3 cellular contexts compared by ENCODE assay signal in the genomic region with DNA sequence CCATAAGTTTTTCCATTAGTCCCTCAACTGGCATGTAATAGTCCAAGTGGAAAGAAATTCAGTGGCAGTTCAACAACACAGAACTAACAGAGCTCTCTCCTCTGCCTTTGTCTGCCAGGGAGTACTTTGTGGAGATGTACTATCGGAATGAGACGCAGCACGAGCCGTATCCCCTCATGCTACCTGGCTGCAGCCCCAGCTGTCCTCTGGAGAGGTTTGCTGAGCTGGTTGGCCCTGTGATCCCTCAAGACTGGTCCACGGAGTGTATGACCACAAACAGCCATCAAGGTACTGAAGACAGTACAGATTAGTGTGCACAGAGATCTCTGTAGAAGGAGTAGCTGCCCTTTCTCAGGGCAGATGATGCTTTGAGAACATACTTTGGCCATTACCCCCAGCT.
TF ChIP-seq lines count a peak whose summit lies in the region.

No MANE protein-coding gene starts in this region.

TF ChIP-seq in HepG2, 621 proteins besides CTCF, POLR2A, EP300 and RAD21:
- TF ChIP-seq CCAR2 (optimal IDR thresholded peaks at IDR 0.05; ENCODE audit: low read depth, low read length) (peak; percentile 79), ZNF253 (CRISPR knock-in tag; IDR thresholded peaks at IDR 0.05; ENCODE audit: borderline replicate concordance) (no peak)

TF ChIP-seq in K562, 482 proteins besides CTCF, POLR2A, EP300 and RAD21:
- TF ChIP-seq CCAR2 (IDR thresholded peaks at IDR 0.05; ENCODE audit: low read depth, low read length): peak; percentile 97; the same call in 1 of the 2 replicates
- TF ChIP-seq, protein P1, sequence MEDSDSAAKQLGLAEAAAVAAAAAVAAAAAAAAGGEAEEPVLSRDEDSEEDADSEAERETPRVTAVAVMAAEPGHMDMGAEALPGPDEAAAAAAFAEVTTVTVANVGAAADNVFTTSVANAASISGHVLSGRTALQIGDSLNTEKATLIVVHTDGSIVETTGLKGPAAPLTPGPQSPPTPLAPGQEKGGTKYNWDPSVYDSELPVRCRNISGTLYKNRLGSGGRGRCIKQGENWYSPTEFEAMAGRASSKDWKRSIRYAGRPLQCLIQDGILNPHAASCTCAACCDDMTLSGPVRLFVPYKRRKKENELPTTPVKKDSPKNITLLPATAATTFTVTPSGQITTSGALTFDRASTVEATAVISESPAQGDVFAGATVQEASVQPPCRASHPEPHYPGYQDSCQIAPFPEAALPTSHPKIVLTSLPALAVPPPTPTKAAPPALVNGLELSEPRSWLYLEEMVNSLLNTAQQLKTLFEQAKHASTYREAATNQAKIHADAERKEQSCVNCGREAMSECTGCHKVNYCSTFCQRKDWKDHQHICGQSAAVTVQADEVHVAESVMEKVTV (CRISPR knock-in tag; IDR thresholded peaks at IDR 0.05): no peak
TF ChIP-seq in K562: peak in this region for 1.

TF ChIP-seq in H1, 55 proteins besides CTCF, POLR2A, EP300 and RAD21:
- TF ChIP-seq CBX8 (IDR thresholded peaks at IDR 0.05; ENCODE audit: borderline replicate concordance, low read depth, low read length) (no peak), HDAC2 (IDR thresholded peaks at IDR 0.05; ENCODE audit: borderline replicate concordance in 1 of 2, low read depth in 2 of 2, low read length in 2 of 2) (no peak), BACH1 (IDR thresholded peaks at IDR 0.05; ENCODE audit: low read length) (no peak), SIN3A (conservative IDR thresholded peaks at IDR 0.05 in 1 of 2, IDR thresholded peaks at IDR 0.05 in 1 of 2; ENCODE audit: low read depth in 1 of 2, low read length in 2 of 2) (no peak), CBX5 (IDR thresholded peaks at IDR 0.05; ENCODE audit: low read depth, low read length) (no peak)
